Comparison of ENCODE assay signal across 29 cellular contexts in the genomic region with DNA sequence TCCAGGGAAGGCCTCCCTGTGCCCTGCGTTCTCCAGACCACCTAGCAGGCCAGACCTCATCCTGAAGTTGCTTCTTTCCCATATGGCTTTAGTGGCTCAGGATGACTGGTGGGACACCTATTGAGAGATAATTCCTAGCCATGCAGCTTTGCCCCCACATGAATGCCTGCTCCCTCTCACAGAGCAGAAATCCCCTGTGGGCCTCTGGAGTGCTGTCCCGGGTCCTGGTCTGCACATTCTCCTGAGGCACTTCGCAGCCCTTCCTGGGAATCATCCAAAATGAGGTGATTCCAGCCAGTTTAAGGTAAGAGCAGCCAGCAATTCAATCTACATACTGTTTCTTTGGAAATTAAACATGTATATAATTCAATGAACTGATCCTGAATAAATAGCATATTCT.
"Had no signal": no experiment of that assay in that cellular context is flagged by ENCODE, and none has a peak within 500 bp of the region (broad histone marks: within the 10 kb centered on the region; RNA-seq: fewer than 3 reads in every experiment).

No MANE protein-coding gene starts in this region.

- H2AFZ ChIP-seq: hepatocyte had no signal

- H3K79me2 ChIP-seq: hepatocyte had no signal

- H3K4me3 ChIP-seq: hepatocyte, left ventricle myocardium inferior, lung, mucosa of descending colon, pancreas, prostate gland, skin epidermis, stomach, testis, tibial artery, uterus had no signal

- H3K9me3 ChIP-seq: left ventricle myocardium inferior, mucosa of descending colon, pancreas, prostate gland, stomach, testis, tibial artery, uterus had no signal

- ATAC-seq: left colon; mucosa of descending colon; naive thymus-derived CD4-positive, alpha-beta T cell; natural killer cell treated with Interleukin-12 subunit alpha and Interleukin-12 subunit beta and Interleukin-15 and Interleukin-18, amount 100 ng/mL, for 72 hours; pancreas; right cardiac atrium; sciatic nerve; stimulated activated naive B cell treated with anti-CD40 and anti-IgM and Interleukin-4, amounts not matched to agents 10 μg/mL and 1 μg/mL and 100 μg/mL, for 72 hours; stimulated activated naive CD8-positive, alpha-beta T cell treated with anti-CD3 and anti-CD28 coated beads, Interleukin-15, Interleukin-2, amounts not matched to agents 100 U/mL and 50 U/mL, for 24 hours had no signal

- H3K36me3 ChIP-seq: left ventricle myocardium inferior, pancreas, prostate gland, stomach, tibial artery, uterus had no signal

- H3K27me3 ChIP-seq: hepatocyte, pancreas, stomach, testis, tibial artery, uterus had no signal

- H3K27ac ChIP-seq: hepatocyte, left ventricle myocardium inferior, pancreas, prostate gland, skin epidermis, stomach, testis, tibial artery, uterus had no signal

- FAIRE-seq: islet of Langerhans, kidney, pancreas had no signal

- DNase-seq: immature natural killer cell; kidney; left colon; left ventricle myocardium inferior; midbrain; mucosa of descending colon; naive thymus-derived CD4-positive, alpha-beta T cell; nucleus accumbens; pancreas; posterior cingulate gyrus; retina; right cardiac atrium; stimulated activated CD4-positive, alpha-beta T cell treated with anti-CD3 and anti-CD28 coated beads, Interleukin-12 subunit alpha, Interleukin-12 subunit beta, amount 100 ng/mL, for 4 hours; stimulated activated CD4-positive, alpha-beta T cell treated with anti-CD3 and anti-CD28 coated beads, Interleukin-15, amount 100 ng/mL, for 24 hours; stimulated activated CD4-positive, alpha-beta T cell treated with anti-CD3 and anti-CD28 coated beads, Interleukin-2, amount 100 ng/mL, for 24 hours; stimulated activated CD4-positive, alpha-beta T cell treated with anti-CD3 and anti-CD28 coated beads, Interleukin-4, amount 100 ng/mL, for 1 hour; stimulated activated naive B cell treated with anti-CD40 and anti-IgM and Interleukin-4, amounts not matched to agents 10 μg/mL and 1 μg/mL and 100 μg/mL, for 72 hours; stimulated activated naive CD8-positive, alpha-beta T cell treated with anti-CD3 and anti-CD28 coated beads, Interleukin-15, Interleukin-2, amounts not matched to agents 100 U/mL and 50 U/mL, for 24 hours; stomach; testis; tibial artery; uterus had no signal

- H3K4me1 ChIP-seq: left ventricle myocardium inferior, pancreas, prostate gland, stomach, testis, tibial artery, uterus had no signal

- H3K4me2 ChIP-seq: hepatocyte had no signal
